Comparison of ENCODE assay signal across 11 cellular contexts in genomic region chr18:22349317-22349898, GRCh38.
DNase-seq lines count a peak whose midpoint lies in the region; ATAC-seq and TF ChIP-seq lines count a peak whose summit lies in the region.
"Had no signal": no experiment of that assay in that cellular context is flagged by ENCODE, and none has a peak within 500 bp of the region (broad histone marks: within the 10 kb centered on the region; RNA-seq: fewer than 3 reads in every experiment).

No MANE protein-coding gene starts in this region.

- no peak for DNase-seq in activated CD4-positive, alpha-beta T cell treated with anti-CD3 and anti-CD28 coated beads for 36 hours
- no peak for DNase-seq in activated CD4-positive, alpha-beta T cell treated with anti-CD3 and anti-CD28 coated beads for 1 hour
- DNase-seq in effector memory CD4-positive, alpha-beta T cell, result no peak
- DNase-seq in mesothelial cell of epicardium (ENCODE audit: low spot score in 2 of 2, unreplicated experiment in 2 of 2) (no peak), thyroid gland (no peak), kidney tubule cell (ENCODE audit: low spot score) (no peak), iPS-NIHi7 (ENCODE audit: extremely low spot score) (no peak)

- CTCF ChIA-PET in activated CD4-positive, alpha-beta T cell treated with anti-CD3 and anti-CD28 coated beads for 36 hours (lab: Charles Lee), result no interaction called here

- H3K27me3 ChIP-seq in effector memory CD4-positive, alpha-beta T cell (replicated peaks; ENCODE audit: control insufficient read depth, insufficient read depth, low read length, poor library complexity, severe bottlenecking), result no peaks in the 10 kb centered on the region
- H3K27me3 ChIP-seq in thyroid gland, result no peaks in the 10 kb centered on the region

- peaks cover 38% of the 10 kb centered on the region for H3K27me3 Mint-ChIP-seq in activated CD4-positive, alpha-beta T cell treated with anti-CD3 and anti-CD28 coated beads for 36 hours
- no peaks in the 10 kb centered on the region for H3K27me3 Mint-ChIP-seq in mesothelial cell of epicardium (ENCODE audit: low read depth)

- no peak overlapping the region for H3K27ac Mint-ChIP-seq in activated CD4-positive, alpha-beta T cell treated with anti-CD3 and anti-CD28 coated beads for 36 hours
- H3K27ac Mint-ChIP-seq in mesothelial cell of epicardium, result peak overlapping the region; percentile 97

- H3K27ac ChIP-seq in effector memory CD4-positive, alpha-beta T cell (ENCODE audit: insufficient read depth, low read length, poor library complexity, severe bottlenecking), result no peak overlapping the region
- peak overlapping the region; percentile 8 to 82 (median 58) for H3K27ac ChIP-seq in thyroid gland
- H3K27ac ChIP-seq: neutrophil, SK-N-MC had no signal

- TF ChIP-seq POLR2A in thyroid gland (IDR thresholded peaks at IDR 0.05), result no peak

- peak overlapping the region; percentile 22 for H3K4me3 ChIP-seq in effector memory CD4-positive, alpha-beta T cell (ENCODE audit: insufficient read depth, low read depth, low read length, poor library complexity, severe bottlenecking)
- peak overlapping the region in 2 of 3 donors; percentile 30 to 34 for H3K4me3 ChIP-seq in thyroid gland (replicated peaks in 1 of 3)
- H3K4me3 ChIP-seq: GM12878, SK-N-MC had no signal

- no peaks in the 10 kb centered on the region for H3K36me3 Mint-ChIP-seq in activated CD4-positive, alpha-beta T cell treated with anti-CD3 and anti-CD28 coated beads for 36 hours (ENCODE audit: low read depth)
- H3K36me3 Mint-ChIP-seq in mesothelial cell of epicardium, result no peaks in the 10 kb centered on the region

- intact Hi-C loops in activated CD4-positive, alpha-beta T cell treated with anti-CD3 and anti-CD28 coated beads for 36 hours (cut with DNase I, micrococcal nuclease), result loop anchor here (2.0 to 10.0 kb wide), 2 partner anchors 175 to 183 kb away; no protein-coding TSS in a partner anchor
- intact Hi-C loops in thyroid gland (cut with DNase I), result no loop called here

- POLR2A ChIA-PET in activated CD4-positive, alpha-beta T cell treated with anti-CD3 and anti-CD28 coated beads for 36 hours (lab: Charles Lee), result no interaction called here

- TF ChIP-seq CTCF in mesothelial cell of epicardium (IDR thresholded peaks at IDR 0.05; ENCODE audit: unreplicated experiment) (no peak), thyroid gland (IDR thresholded peaks at IDR 0.05) (no peak)

- H3K36me3 ChIP-seq in effector memory CD4-positive, alpha-beta T cell (ENCODE audit: control insufficient read depth, insufficient read depth, low read length), result no peaks in the 10 kb centered on the region
- no peaks in the 10 kb centered on the region for H3K36me3 ChIP-seq in thyroid gland
- H3K36me3 ChIP-seq: neutrophil had no signal

- no peak for ATAC-seq in activated CD4-positive, alpha-beta T cell treated with anti-CD3 and anti-CD28 coated beads for 36 hours
- no peak for ATAC-seq in GM21515 (IDR thresholded peaks at IDR 0.05; ENCODE audit: unreplicated experiment)
- ATAC-seq: GM12878 had no signal

- no peaks in the 10 kb centered on the region for H3K9me3 Mint-ChIP-seq in activated CD4-positive, alpha-beta T cell treated with anti-CD3 and anti-CD28 coated beads for 36 hours (ENCODE audit: low read depth)
- peaks cover 11% of the 10 kb centered on the region for H3K9me3 Mint-ChIP-seq in mesothelial cell of epicardium

- peaks cover 6% of the 10 kb centered on the region for H3K4me1 Mint-ChIP-seq in activated CD4-positive, alpha-beta T cell treated with anti-CD3 and anti-CD28 coated beads for 36 hours
- H3K4me1 Mint-ChIP-seq in mesothelial cell of epicardium, result peaks cover 62% of the 10 kb centered on the region

- H3K4me1 ChIP-seq in effector memory CD4-positive, alpha-beta T cell (ENCODE audit: control insufficient read depth, insufficient read depth, low read length, poor library complexity, severe bottlenecking), result no peaks in the 10 kb centered on the region
- H3K4me1 ChIP-seq in thyroid gland, result peaks cover 24 to 45% of the 10 kb centered on the region in 2 donors

- peak overlapping the region; percentile 49 for H3K4me3 Mint-ChIP-seq in activated CD4-positive, alpha-beta T cell treated with anti-CD3 and anti-CD28 coated beads for 36 hours
- H3K4me3 Mint-ChIP-seq in mesothelial cell of epicardium, result peak overlapping the region; percentile 65

- WGBS in thyroid gland, 2 donors, result 60% methylated on average over 11 of the region's 11 CpGs

- H3K9me3 ChIP-seq in effector memory CD4-positive, alpha-beta T cell (ENCODE audit: control insufficient read depth, low read length), result no peaks in the 10 kb centered on the region
- H3K9me3 ChIP-seq in thyroid gland, result no peaks in the 10 kb centered on the region
- H3K9me3 ChIP-seq: neutrophil had no signal
